Comparison of ENCODE assay signal across 8 cellular contexts in genomic region chr16:87324411-87325275, GRCh38. TPM values are rescaled to one million over a fixed set of nuclear protein-coding genes. Genes with fewer than 3 reads are reported as not detected.
A peak's percentile ranks its signal among the peaks of the same experiment; 100 is the strongest.
DNase-seq lines count a peak whose midpoint lies in the region; ATAC-seq and TF ChIP-seq lines count a peak whose summit lies in the region.

No MANE protein-coding gene starts in this region.

- no peak overlapping the region for H3K9ac ChIP-seq in Karpas-422 (ENCODE audit: low read length)

- no peak overlapping the region for H3K4me3 Mint-ChIP-seq in activated CD4-positive, alpha-beta memory T cell treated with anti-CD3 and anti-CD28 coated beads for 36 hours
- H3K4me3 Mint-ChIP-seq in nephron = no peak overlapping the region

- TF ChIP-seq POLR2A in erythroblast (IDR thresholded peaks at IDR 0.05; ENCODE audit: low read length) (no peak), uterus (IDR thresholded peaks at IDR 0.05) (no peak), GM18505 (IDR thresholded peaks at IDR 0.05; ENCODE audit: borderline replicate concordance, extremely low read depth, insufficient read depth, insufficient read length) (no peak)

- POLR2A ChIA-PET in activated CD4-positive, alpha-beta memory T cell treated with anti-CD3 and anti-CD28 coated beads for 36 hours (lab: Charles Lee) = no interaction called here

- intact Hi-C loops in activated CD4-positive, alpha-beta memory T cell treated with anti-CD3 and anti-CD28 coated beads for 36 hours (cut with micrococcal nuclease) = loop anchor here (2.0 kb wide), 1 partner anchor 310 kb away; no protein-coding TSS in a partner anchor
- intact Hi-C loops in uterus (cut with DNase I; ENCODE audit: low total_unique reads) = no loop called here

- H3K9me3 ChIP-seq in Karpas-422 (ENCODE audit: low read length) (no peaks in the 10 kb centered on the region), uterus (no peaks in the 10 kb centered on the region)

- H3K79me2 ChIP-seq in Karpas-422 (ENCODE audit: low read length) = peaks cover 15% of the 10 kb centered on the region

- H3K4me1 Mint-ChIP-seq in activated CD4-positive, alpha-beta memory T cell treated with anti-CD3 and anti-CD28 coated beads for 36 hours (ENCODE audit: low read depth) = no peaks in the 10 kb centered on the region
- no peaks in the 10 kb centered on the region for H3K4me1 Mint-ChIP-seq in nephron

- peak; percentile 19 for DNase-seq in Daoy (ENCODE audit: low read depth)
- peak; percentile 69 for DNase-seq in Karpas-422
- peak; percentile 48 for DNase-seq in activated CD4-positive, alpha-beta memory T cell treated with anti-CD3 and anti-CD28 coated beads for 36 hours
- peak; percentile 48 to 64 for DNase-seq in erythroblast (lab: John Stamatoyannopoulos, UW)
- peak; percentile 33 to 55 for DNase-seq in uterus

- no peak for ATAC-seq in HG03520 (IDR thresholded peaks at IDR 0.05; ENCODE audit: unreplicated experiment)
- ATAC-seq in GM18505 (IDR thresholded peaks at IDR 0.05; ENCODE audit: unreplicated experiment) = no peak

- H3K36me3 ChIP-seq in Karpas-422 (ENCODE audit: insufficient read depth, low read length) (no peaks in the 10 kb centered on the region), uterus (no peaks in the 10 kb centered on the region)

- H3K4me3 ChIP-seq in Karpas-422 (ENCODE audit: low read length) (no peak overlapping the region), uterus (no peak overlapping the region)

- H3K4me2 ChIP-seq in Karpas-422 (ENCODE audit: low read depth, low read length, poor library complexity, severe bottlenecking) = no peak overlapping the region

- no peaks in the 10 kb centered on the region for H3K9me3 Mint-ChIP-seq in activated CD4-positive, alpha-beta memory T cell treated with anti-CD3 and anti-CD28 coated beads for 36 hours
- H3K9me3 Mint-ChIP-seq in nephron = no peaks in the 10 kb centered on the region

- TF ChIP-seq CTCF in nephron (IDR thresholded peaks at IDR 0.05; ENCODE audit: unreplicated experiment in 3 of 3) (peak; percentile 71 to 83 (median 73)), uterus (IDR thresholded peaks at IDR 0.05) (peak; percentile 63 to 73 (median 68))

- no peak overlapping the region for H3K27ac ChIP-seq in Karpas-422 (ENCODE audit: low read length)
- peak overlapping the region; percentile 35 to 48 for H3K27ac ChIP-seq in uterus

- no peaks in the 10 kb centered on the region for H3K27me3 Mint-ChIP-seq in activated CD4-positive, alpha-beta memory T cell treated with anti-CD3 and anti-CD28 coated beads for 36 hours
- no peaks in the 10 kb centered on the region for H3K27me3 Mint-ChIP-seq in nephron (ENCODE audit: low read depth)

- H3K36me3 Mint-ChIP-seq in activated CD4-positive, alpha-beta memory T cell treated with anti-CD3 and anti-CD28 coated beads for 36 hours = no peaks in the 10 kb centered on the region
- no peaks in the 10 kb centered on the region for H3K36me3 Mint-ChIP-seq in nephron (ENCODE audit: low read depth)

- no peak overlapping the region for H3K27ac Mint-ChIP-seq in activated CD4-positive, alpha-beta memory T cell treated with anti-CD3 and anti-CD28 coated beads for 36 hours
- no peak overlapping the region for H3K27ac Mint-ChIP-seq in nephron

- CTCF ChIA-PET in activated CD4-positive, alpha-beta memory T cell treated with anti-CD3 and anti-CD28 coated beads for 36 hours (lab: Charles Lee) = interaction anchor here (1.0 to 1.7 kb wide), 5 partner anchors 10 to 312 kb away, joined by 3 to 6 read pairs (median 4); no protein-coding TSS in a partner anchor

- peaks cover 3% of the 10 kb centered on the region; the same call in 1 of the 2 replicates for H4K20me1 ChIP-seq in Karpas-422 (ENCODE audit: insufficient read depth, low read depth, low read length)

- no peaks in the 10 kb centered on the region for H3K27me3 ChIP-seq in Karpas-422 (ENCODE audit: low read length)
- no peaks in the 10 kb centered on the region for H3K27me3 ChIP-seq in uterus

- H2AFZ ChIP-seq in Karpas-422 (ENCODE audit: low read length) = no peak overlapping the region

- H3K4me1 ChIP-seq in Karpas-422 (ENCODE audit: low read length) (no peaks in the 10 kb centered on the region; the same call in 1 of the 2 replicates), uterus (no peaks in the 10 kb centered on the region)

- no peaks in the 10 kb centered on the region for H3K9me2 ChIP-seq in Karpas-422 (replicated peaks; ENCODE audit: insufficient read depth, low read length)

RNA-seq across cellular contexts. Expression of gene C16orf95, which starts 7.5 kb away (rescaled TPM):
- 7.3 and 10.1 TPM in 2 replicates for total RNA-seq in Daoy (2014; rRNA removed; shearing (Covaris generic))
- 9.7 and 12.0 TPM in 2 replicates for total RNA-seq in Karpas-422 (2014; rRNA removed; shearing (Covaris generic); ENCODE audit: low replicate concordance)
- 10 to 100 TPM; 10.9 to 15.0 TPM for total RNA-seq in activated CD4-positive, alpha-beta memory T cell treated with anti-CD3 and anti-CD28 coated beads for 36 hours
- 1 to 10 TPM in 2 of 4 donors, not detected in 2; 3.2 to 4.2 TPM for total RNA-seq in uterus

RNA-seq across cellular contexts. Expression of gene FBXO31, which starts 58.9 kb away (rescaled TPM):
- 4.7 and 22.1 TPM in 2 replicates for total RNA-seq in Daoy (2014; rRNA removed; shearing (Covaris generic))
- 17.1 and 34.3 TPM in 2 replicates for total RNA-seq in Karpas-422 (2014; rRNA removed; shearing (Covaris generic); ENCODE audit: low replicate concordance)
- total RNA-seq in activated CD4-positive, alpha-beta memory T cell treated with anti-CD3 and anti-CD28 coated beads for 36 hours = 10 to 100 TPM; 29.7 to 33.8 TPM
- total RNA-seq in uterus = 100 to 1,000 TPM in 1 of 4 donors, 10 to 100 TPM in 3; 35.2 to 309 (median 74.8) TPM

Comparison
In these comparisons a context has a peak if more than half of its experiments do, and no peak if none do; other contexts are left out.
1. DNase-seq: peak in every context shown above with its lines; median percentile 69 in Karpas-422; 56 in erythroblast; 48 in activated CD4-positive, alpha-beta memory T cell treated with anti-CD3 and anti-CD28 coated beads for 36 hours; 44 in uterus; 19 in Daoy.